In genomic region chr3:41346698-41347097, GRCh38 we compare ENCODE assay signal across 18 cellular contexts.
"Had no signal": no experiment of that assay in that cellular context is flagged by ENCODE, and none has a peak within 500 bp of the region (broad histone marks: within the 10 kb centered on the region; RNA-seq: fewer than 3 reads in every experiment).

No MANE protein-coding gene starts in this region.

- H3K4me2 ChIP-seq: neural progenitor cell had no signal

- ATAC-seq: activated CD4-positive, alpha-beta T cell treated with anti-CD3 and anti-CD28 coated beads for 36 hours; activated CD8-positive, alpha-beta memory T cell treated with anti-CD3 and anti-CD28 coated beads, Interleukin-2, amount 10 ng/mL, durations not matched to agents 7 days and 5 days; activated T-helper 17 cell treated with anti-CD3 and anti-CD28 coated beads, Interleukin-2, amount 50 U/mL, for 72 hours; body of pancreas; naive thymus-derived CD4-positive, alpha-beta T cell; stimulated activated naive CD8-positive, alpha-beta T cell treated with anti-CD3 and anti-CD28 coated beads, Interleukin-15, amount 100 ng/mL, for 72 hours; WTC11 had no signal

- DNase-seq: activated CD4-positive, alpha-beta memory T cell treated with anti-CD3 and anti-CD28 coated beads, Interleukin-2, amount 10 ng/mL, durations not matched to agents 7 days and 5 days; activated CD4-positive, alpha-beta T cell treated with anti-CD3 and anti-CD28 coated beads for 36 hours; activated CD8-positive, alpha-beta memory T cell treated with anti-CD3 and anti-CD28 coated beads, Interleukin-2, amount 10 ng/mL, durations not matched to agents 7 days and 5 days; activated naive CD4-positive, alpha-beta T cell; activated naive CD8-positive, alpha-beta T cell treated with anti-CD3 and anti-CD28 coated beads for 36 hours; amygdala; body of pancreas; mesendoderm; naive thymus-derived CD4-positive, alpha-beta T cell; stimulated activated CD4-positive, alpha-beta T cell treated with anti-CD3 and anti-CD28 coated beads, Interleukin-2, amount 100 ng/mL, for 24 hours; stimulated activated naive CD8-positive, alpha-beta T cell treated with anti-CD3 and anti-CD28 coated beads, Interleukin-15, amount 100 ng/mL, for 72 hours; trophoblast cell had no signal

- H3K36me3 ChIP-seq: neural progenitor cell, suprapubic skin had no signal

- H3K27ac ChIP-seq: body of pancreas, epithelial cell of prostate, neural progenitor cell, suprapubic skin had no signal

- H3K4me1 ChIP-seq: body of pancreas, neural progenitor cell had no signal

- FAIRE-seq: TTC549 had no signal

- H3K9ac ChIP-seq: neural progenitor cell had no signal

- H3K9me3 ChIP-seq: body of pancreas, suprapubic skin had no signal

- H3K4me3 ChIP-seq: body of pancreas, neural progenitor cell, suprapubic skin had no signal

- H3K27me3 ChIP-seq: body of pancreas, neural progenitor cell, suprapubic skin had no signal

- H2AFZ ChIP-seq: neural progenitor cell had no signal
